ENCODE assay signal across 15 cellular contexts in the genomic region with DNA sequence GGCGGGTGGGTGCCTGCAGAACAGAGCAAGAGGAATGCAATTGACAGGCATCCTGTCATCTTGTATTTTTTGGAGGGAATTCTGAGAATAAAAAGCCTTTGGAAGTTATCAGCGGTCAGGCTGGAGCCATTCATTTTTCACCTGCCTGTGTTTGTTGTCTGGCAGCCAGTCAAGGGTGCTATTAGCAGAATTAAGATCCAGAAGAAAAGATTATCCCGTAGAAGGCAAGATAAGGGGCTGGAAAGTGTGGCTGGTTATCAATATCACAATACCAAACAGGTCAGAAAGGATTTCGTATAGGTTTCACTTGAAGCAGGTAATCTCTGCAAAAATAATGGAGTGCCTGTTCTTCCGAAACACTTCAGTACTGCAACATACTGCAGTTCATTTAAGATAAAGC.
DNase-seq lines count a peak whose midpoint lies in the region; ATAC-seq, FAIRE-seq and TF ChIP-seq lines count a peak whose summit lies in the region.
"Had no signal": no experiment of that assay in that cellular context is flagged by ENCODE, and none has a peak within 500 bp of the region (broad histone marks: within the 10 kb centered on the region; RNA-seq: fewer than 3 reads in every experiment).

No MANE protein-coding gene starts in this region.

- RAD21 ChIA-PET in HCT116 (lab: Charles Lee; ENCODE audit: low non-redundant PET in 1 of 2, low total read pairs in 2 of 2, uncharacterized antibody in 2 of 2, unreplicated experiment in 2 of 2): no interaction called here

- no peak for ATAC-seq in HCT116
- ATAC-seq: CD8-positive, alpha-beta T cell; HepG2 had no signal

- H3K27me3 Mint-ChIP-seq in mesothelial cell of epicardium (ENCODE audit: low read depth): peaks cover 17% of the 10 kb centered on the region

- no peak overlapping the region for H2AFZ ChIP-seq in HCT116 (ENCODE audit: low read depth, low read length, poor library complexity, severe bottlenecking)

- CTCF ChIA-PET in HCT116 (lab: Charles Lee): no interaction called here

- no peak overlapping the region for H3K4me2 ChIP-seq in HCT116 (ENCODE audit: low read length)

- no peaks in the 10 kb centered on the region for H3K36me3 Mint-ChIP-seq in mesothelial cell of epicardium
- H3K36me3 Mint-ChIP-seq: CD8-positive, alpha-beta T cell had no signal

- H3K4me3 ChIP-seq in HCT116 (replicated peaks in 1 of 2; ENCODE audit: low read depth in 1 of 2, low read length in 2 of 2) (no peak overlapping the region), small intestine (ENCODE audit: low read depth in 1 of 2, low read length in 2 of 2) (no peak overlapping the region)

- FAIRE-seq in small intestine (lab: Jason Lieb, UNC): no peak
- FAIRE-seq: HepG2 had no signal

- no peaks in the 10 kb centered on the region for H3K9me2 ChIP-seq in HCT116 (ENCODE audit: insufficient read depth)

- no peak for TF ChIP-seq POLR2A in HCT116 (IDR thresholded peaks at IDR 0.05; ENCODE audit: borderline replicate concordance, extremely low read depth, insufficient read depth, insufficient read length)

- no peak overlapping the region for H3K9ac ChIP-seq in HCT116 (ENCODE audit: low read length)

- TF ChIP-seq CTCF in HCT116 (IDR thresholded peaks at IDR 0.05 in 2 of 3, conservative IDR thresholded peaks at IDR 0.05 in 1 of 3; ENCODE audit: borderline replicate concordance in 1 of 3, insufficient read depth in 1 of 3, low read depth in 2 of 3, low read length in 2 of 3) (no peak), mesothelial cell of epicardium (IDR thresholded peaks at IDR 0.05; ENCODE audit: unreplicated experiment) (no peak)

- no TSS peak for BruUV-seq in HCT116 (replicated peaks; lab: Mats Ljungman, UMichigan)

- intact Hi-C loops in HCT116 (cut with micrococcal nuclease): no loop called here

- POLR2A ChIA-PET in HCT116 (lab: Charles Lee): no interaction called here

- TF ChIP-seq RAD21 in HCT116 (IDR thresholded peaks at IDR 0.05; ENCODE audit: low read depth): no peak

- no peaks in the 10 kb centered on the region for H4K20me1 ChIP-seq in HCT116 (ENCODE audit: insufficient read depth)

- H3K4me1 ChIP-seq in HCT116 (ENCODE audit: control insufficient read depth in 1 of 2, insufficient read depth in 2 of 2, low read length in 2 of 2): no peaks in the 10 kb centered on the region
- peaks cover 0 to 4% of the 10 kb centered on the region in 2 donors for H3K4me1 ChIP-seq in small intestine (ENCODE audit: control insufficient read depth in 2 of 2, insufficient read depth in 1 of 2, low read depth in 1 of 2, low read length in 1 of 2)

- peaks cover 61% of the 10 kb centered on the region for H3K4me1 Mint-ChIP-seq in mesothelial cell of epicardium

- 6 to 29% (median 18%) methylated on average over 5 of the region's 5 CpGs for WGBS in small intestine, 3 donors

- H3K36me3 ChIP-seq in HCT116 (ENCODE audit: control insufficient read depth in 1 of 2, insufficient read depth in 2 of 2, low read length in 2 of 2) (no peaks in the 10 kb centered on the region), small intestine (ENCODE audit: control insufficient read depth in 2 of 2, insufficient read depth in 2 of 2, low read length in 2 of 2) (no peaks in the 10 kb centered on the region)

- H3K79me2 ChIP-seq in HCT116 (ENCODE audit: insufficient read depth, low read length): no peaks in the 10 kb centered on the region

- H3K9me3 ChIP-seq in HCT116 (ENCODE audit: control insufficient read depth in 1 of 2, insufficient read depth in 1 of 2, low read depth in 1 of 2, low read length in 2 of 2) (no peaks in the 10 kb centered on the region), small intestine (ENCODE audit: control insufficient read depth, low read depth) (no peaks in the 10 kb centered on the region)

- H3K27ac ChIP-seq in HCT116 (ENCODE audit: low read depth, low read length): no peak overlapping the region
- H3K27ac ChIP-seq in small intestine (ENCODE audit: low read depth in 1 of 2, low read length in 1 of 2): no peak overlapping the region

- H3K9me3 Mint-ChIP-seq in mesothelial cell of epicardium: no peaks in the 10 kb centered on the region
- H3K9me3 Mint-ChIP-seq: CD8-positive, alpha-beta T cell; T-helper 1 cell treated with Interleukin-12 subunit alpha and Interleukin-12 subunit beta and Interleukin-4 antibody, amounts not matched to agents 30 μg/mL and 1 μg/mL, for 36 hours had no signal

- DNase-seq in HCT116 (ENCODE audit: low read depth, low spot score): no peak
- DNase-seq in NCI-H128 (lab: John Stamatoyannopoulos, UW; ENCODE audit: unreplicated experiment): peak; percentile 5
- DNase-seq in SK-N-DZ (ENCODE audit: low spot score): peak; percentile 86
- DNase-seq in small intestine: peak; percentile 27
- no peak for DNase-seq in mesothelial cell of epicardium (ENCODE audit: low spot score in 2 of 2, unreplicated experiment in 2 of 2)
- no peak for DNase-seq in NAMALWA (ENCODE audit: low spot score)
- no peak for DNase-seq in NCI-H2107 treated with DMSO at 0.1 percent for 48 hours (lab: John Stamatoyannopoulos, UW; ENCODE audit: unreplicated experiment)
- DNase-seq: CD8-positive, alpha-beta T cell; DMS 273 treated with DMSO at 0.1 percent for 48 hours; H7; NCI-H146; NCI-H2107; NCI-H510A had no signal

- H3K4me3 Mint-ChIP-seq in mesothelial cell of epicardium: no peak overlapping the region
- H3K4me3 Mint-ChIP-seq: CD8-positive, alpha-beta T cell; T-helper 1 cell treated with Interleukin-12 subunit alpha and Interleukin-12 subunit beta and Interleukin-4 antibody, amounts not matched to agents 30 μg/mL and 1 μg/mL, for 36 hours had no signal

- no peak overlapping the region for H3K27ac Mint-ChIP-seq in mesothelial cell of epicardium
- H3K27ac Mint-ChIP-seq: CD8-positive, alpha-beta T cell; T-helper 1 cell treated with Interleukin-12 subunit alpha and Interleukin-12 subunit beta and Interleukin-4 antibody, amounts not matched to agents 30 μg/mL and 1 μg/mL, for 36 hours had no signal

- H3K27me3 ChIP-seq in HCT116 (ENCODE audit: insufficient read depth, low read length) (no peaks in the 10 kb centered on the region), small intestine (ENCODE audit: control insufficient read depth in 2 of 2, insufficient read depth in 2 of 2, low read length in 2 of 2) (peaks cover 0 to 2% of the 10 kb centered on the region in 2 donors)

TF ChIP-seq in HCT116, 20 proteins besides CTCF, POLR2A, EP300 and RAD21:
- TF ChIP-seq TCF7L2 (IDR thresholded peaks at IDR 0.05; ENCODE audit: borderline replicate concordance, extremely low read depth, insufficient read depth, insufficient read length) (peak; percentile 54), FOSL1 (IDR thresholded peaks at IDR 0.05; ENCODE audit: low read depth) (no peak), EZH2 (IDR thresholded peaks at IDR 0.05) (no peak)

Comparison
In these comparisons a context has a peak if more than half of its experiments do, and no peak if none do; other contexts are left out.
1. DNase-seq: peak in NCI-H128 (single experiment), SK-N-DZ (single experiment) and small intestine (single experiment); none in HCT116 (single experiment), mesothelial cell of epicardium (0 of 2), NAMALWA (single experiment) and NCI-H2107 treated with DMSO at 0.1 percent for 48 hours (single experiment).